ENCODE assay signal across 8 cellular contexts in the genomic region with DNA sequence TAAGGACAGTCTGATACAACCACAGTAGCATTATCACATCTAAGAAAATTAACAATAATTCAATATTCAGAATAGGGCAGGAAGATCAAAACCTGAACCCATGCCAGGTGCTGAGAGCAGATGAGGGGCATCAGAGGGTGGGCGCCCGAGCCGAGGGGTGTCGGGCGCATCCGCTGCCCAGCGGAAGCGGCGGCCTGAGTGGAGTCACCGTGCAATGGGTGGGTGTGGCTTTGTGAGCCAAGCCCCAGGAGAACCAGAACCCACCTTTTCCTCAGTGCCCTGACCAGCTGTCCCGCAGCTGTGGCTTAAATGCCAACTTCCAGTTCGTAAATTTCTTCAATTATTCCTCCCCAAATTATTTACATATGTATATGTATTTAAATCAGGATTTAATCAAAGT. TPM values are rescaled to one million over a fixed set of nuclear protein-coding genes. Genes with fewer than 3 reads are reported as not detected.
DNase-seq lines count a peak whose midpoint lies in the region; ATAC-seq and TF ChIP-seq lines count a peak whose summit lies in the region.

No MANE protein-coding gene starts in this region.

- H3K27me3 ChIP-seq in brain microvascular endothelial cell (replicated peaks) (no peaks in the 10 kb centered on the region), tibial artery (no peaks in the 10 kb centered on the region)

- no peaks in the 10 kb centered on the region for H3K9me3 ChIP-seq in tibial artery

- H3K4me1 ChIP-seq in tibial artery = peaks cover 0 to 11% (median 5%) of the 10 kb centered on the region in 4 donors

- in situ Hi-C loops in brain microvascular endothelial cell (cut with HindIII; ENCODE audit: low pct_ligation_motif_present, low sequenced_read_pairs) = no loop called here

- intact Hi-C loops in tibial artery (cut with DNase I; ENCODE audit: low total_unique reads) (no loop called here), Calu3 (cut with micrococcal nuclease; ENCODE audit: unreplicated experiment) (no loop called here)

- peaks cover 4% of the 10 kb centered on the region for H3K36me3 Mint-ChIP-seq in activated T-cell treated with anti-CD3 and anti-CD28 coated beads, Interleukin-2, amount 50 U/mL, for 4 hours (ENCODE audit: insufficient read depth)
- H3K36me3 Mint-ChIP-seq in memory B cell (no peaks in the 10 kb centered on the region), Calu3 (ENCODE audit: insufficient read depth, unreplicated experiment) (peaks cover 18% of the 10 kb centered on the region)

- no peaks in the 10 kb centered on the region for H3K27me3 Mint-ChIP-seq in activated T-cell treated with anti-CD3 and anti-CD28 coated beads, Interleukin-2, amount 50 U/mL, for 4 hours (ENCODE audit: low read depth)
- H3K27me3 Mint-ChIP-seq in memory B cell = no peaks in the 10 kb centered on the region
- H3K27me3 Mint-ChIP-seq in Calu3 (ENCODE audit: unreplicated experiment) = no peaks in the 10 kb centered on the region

- CTCF ChIA-PET in Calu3 (lab: Charles Lee) = interaction anchor here (1.3 kb wide), 1 partner anchor 22 kb away, joined by 3 read pairs; no protein-coding TSS in a partner anchor

- no peak for DNase-seq in activated T-cell treated with anti-CD3 and anti-CD28 coated beads, Interleukin-2, amount 50 U/mL, for 4 hours
- DNase-seq in activated T-cell treated with anti-CD3 and anti-CD28 coated beads, Interleukin-2, amount 50 U/mL, for 48 hours = no peak
- DNase-seq in brain microvascular endothelial cell (no peak), memory B cell (ENCODE audit: low spot score in 2 of 2) (no peak), tibial artery (no peak), Calu3 (no peak), cortex of kidney (lab: John Stamatoyannopoulos, UW) (no peak)
- no peak for DNase-seq in activated CD4-positive, CD25-positive, alpha-beta regulatory T cell (lab: John Stamatoyannopoulos, UW)

- H3K4me1 Mint-ChIP-seq in activated T-cell treated with anti-CD3 and anti-CD28 coated beads, Interleukin-2, amount 50 U/mL, for 4 hours (ENCODE audit: low read depth) = peaks cover 19% of the 10 kb centered on the region
- H3K4me1 Mint-ChIP-seq in memory B cell (peaks cover 30% of the 10 kb centered on the region), Calu3 (ENCODE audit: low read depth, unreplicated experiment) (peaks cover 30% of the 10 kb centered on the region)

- H3K4me3 Mint-ChIP-seq in activated T-cell treated with anti-CD3 and anti-CD28 coated beads, Interleukin-2, amount 50 U/mL, for 4 hours = peak overlapping the region; percentile 68
- H3K4me3 Mint-ChIP-seq in memory B cell (peak overlapping the region; percentile 75), Calu3 (ENCODE audit: low read depth, unreplicated experiment) (no peak overlapping the region)

- TF ChIP-seq CTCF in brain microvascular endothelial cell (IDR thresholded peaks at IDR 0.05; ENCODE audit: low read depth, low read length, missing control alignments) (no peak), tibial artery (IDR thresholded peaks at IDR 0.05) (no peak), Calu3 (IDR thresholded peaks at IDR 0.05; ENCODE audit: unreplicated experiment) (no peak)

- no TSS peak for BruUV-seq in Calu3 (replicated peaks; lab: Mats Ljungman, UMichigan)

- H3K27ac Mint-ChIP-seq in memory B cell (peak overlapping the region; percentile 84), Calu3 (ENCODE audit: unreplicated experiment) (no peak overlapping the region)

- H3K27ac ChIP-seq in brain microvascular endothelial cell = no peak overlapping the region
- peak overlapping the region in 1 of 2 donors; percentile 32 for H3K27ac ChIP-seq in tibial artery

- no peaks in the 10 kb centered on the region for H3K9me3 Mint-ChIP-seq in activated T-cell treated with anti-CD3 and anti-CD28 coated beads, Interleukin-2, amount 50 U/mL, for 4 hours
- no peaks in the 10 kb centered on the region for H3K9me3 Mint-ChIP-seq in memory B cell
- H3K9me3 Mint-ChIP-seq in Calu3 (ENCODE audit: low read depth, unreplicated experiment) = no peaks in the 10 kb centered on the region

- H3K4me3 ChIP-seq in brain microvascular endothelial cell (ENCODE audit: low read depth, low read length) (peak overlapping the region; percentile 52), tibial artery (peak overlapping the region; percentile 42)

- no peaks in the 10 kb centered on the region for H3K36me3 ChIP-seq in brain microvascular endothelial cell (replicated peaks)
- H3K36me3 ChIP-seq in tibial artery = no peaks in the 10 kb centered on the region

- ATAC-seq in activated T-cell treated with anti-CD3 and anti-CD28 coated beads, Interleukin-2, amount 50 U/mL, for 4 hours = no peak
- no peak for ATAC-seq in memory B cell (ENCODE audit: low read depth)

RNA-seq across cellular contexts. Expression of gene DNAH1, which starts 1.1 kb away (rescaled TPM):
- 1 to 10 TPM; 6.4 to 8.4 (median 6.6) TPM for total RNA-seq in activated T-cell treated with anti-CD3 and anti-CD28 coated beads, Interleukin-2, amount 50 U/mL, for 4 hours
- total RNA-seq in Calu3 (2022) = 10.2 and 13.1 TPM in 2 replicates

RNA-seq across cellular contexts. Expression of gene GLYCTK, which starts 29.6 kb away (rescaled TPM):
- 10 to 100 TPM; 13.0 to 15.5 (median 13.3) TPM for total RNA-seq in activated T-cell treated with anti-CD3 and anti-CD28 coated beads, Interleukin-2, amount 50 U/mL, for 4 hours
- 9.4 and 10.7 TPM in 2 replicates for total RNA-seq in Calu3 (2022)

RNA-seq across cellular contexts. Expression of gene WDR82, which starts 38.7 kb away (rescaled TPM):
- 100 to 1,000 TPM; 107 to 119 (median 115) TPM for total RNA-seq in activated T-cell treated with anti-CD3 and anti-CD28 coated beads, Interleukin-2, amount 50 U/mL, for 4 hours
- total RNA-seq in Calu3 (2022) = 55.4 and 59.7 TPM in 2 replicates
